In genomic region chr2:2846379-2847130, GRCh38 we compare ENCODE assay signal across 10 cellular contexts.
DNase-seq lines count a peak whose midpoint lies in the region; ATAC-seq and TF ChIP-seq lines count a peak whose summit lies in the region.
"Had no signal": no experiment of that assay in that cellular context is flagged by ENCODE, and none has a peak within 500 bp of the region (broad histone marks: within the 10 kb centered on the region; RNA-seq: fewer than 3 reads in every experiment).

No MANE protein-coding gene starts in this region.

- TF ChIP-seq CTCF in RWPE2 (IDR thresholded peaks at IDR 0.05; ENCODE audit: poor library complexity, severe bottlenecking), result no peak
- peak; percentile 26 for TF ChIP-seq CTCF in left ventricle myocardium inferior (IDR thresholded peaks at IDR 0.05; ENCODE audit: borderline replicate concordance)
- TF ChIP-seq CTCF in thyroid gland (IDR thresholded peaks at IDR 0.05), result peak in 1 of 6 experiments; percentile 11
- no peak for TF ChIP-seq CTCF in omental fat pad (IDR thresholded peaks at IDR 0.05)

- H3K4me1 ChIP-seq in RWPE2 (ENCODE audit: insufficient read depth, poor library complexity, severe bottlenecking) (no peaks in the 10 kb centered on the region), left ventricle myocardium inferior (peaks cover 26% of the 10 kb centered on the region), thyroid gland (no peaks in the 10 kb centered on the region)

- H3K9me3 ChIP-seq in RWPE2 (ENCODE audit: severe bottlenecking) (no peaks in the 10 kb centered on the region), left ventricle myocardium inferior (replicated peaks) (no peaks in the 10 kb centered on the region), thyroid gland (no peaks in the 10 kb centered on the region)
- H3K9me3 ChIP-seq: neutrophil had no signal

- DNase-seq in NCI-H2227 (lab: John Stamatoyannopoulos, UW; ENCODE audit: unreplicated experiment) (peak; percentile 15), NCI-H2227 treated with DMSO at 0.1 percent for 48 hours (lab: John Stamatoyannopoulos, UW) (no peak), RWPE2 (ENCODE audit: low spot score) (no peak), left ventricle myocardium inferior (peak; percentile 62), thyroid gland (peak; percentile 71 to 74), omental fat pad (ENCODE audit: low spot score) (no peak)

- WGBS in thyroid gland, 2 donors, result 54 to 62% methylated on average over 12 of the region's 14 CpGs

- intact Hi-C loops in left ventricle myocardium inferior (cut with micrococcal nuclease), result no loop called here
- intact Hi-C loops in thyroid gland (cut with DNase I), result no loop called here

- no peak for TF ChIP-seq POLR2A in thyroid gland (IDR thresholded peaks at IDR 0.05)

- H3K27ac ChIP-seq in RWPE2 (ENCODE audit: poor library complexity, severe bottlenecking), result no peak overlapping the region
- H3K27ac ChIP-seq in left ventricle myocardium inferior (replicated peaks), result peak overlapping the region; percentile 75
- H3K27ac ChIP-seq in thyroid gland, result no peak overlapping the region
- H3K27ac ChIP-seq: 22Rv1, neutrophil had no signal

- H3K27me3 ChIP-seq in RWPE2 (ENCODE audit: insufficient read depth, poor library complexity, severe bottlenecking) (no peaks in the 10 kb centered on the region), left ventricle myocardium inferior (ENCODE audit: low read depth) (peaks cover 3% of the 10 kb centered on the region), thyroid gland (no peaks in the 10 kb centered on the region)

- H3K36me3 ChIP-seq in RWPE2 (ENCODE audit: low read depth), result no peaks in the 10 kb centered on the region
- H3K36me3 ChIP-seq in left ventricle myocardium inferior, result no peaks in the 10 kb centered on the region
- H3K36me3 ChIP-seq in thyroid gland, result no peaks in the 10 kb centered on the region
- H3K36me3 ChIP-seq: neutrophil had no signal

- H3K4me3 ChIP-seq in RWPE2 (ENCODE audit: severe bottlenecking) (no peak overlapping the region), left ventricle myocardium inferior (no peak overlapping the region), thyroid gland (replicated peaks in 1 of 3) (no peak overlapping the region)

- ATAC-seq in RWPE2 (ENCODE audit: low read depth), result peak; percentile 71
- ATAC-seq in GM19351 (IDR thresholded peaks at IDR 0.05; ENCODE audit: unreplicated experiment), result no peak
- ATAC-seq in omental fat pad (ENCODE audit: low FRiP score), result no peak
- ATAC-seq in GM19324 (IDR thresholded peaks at IDR 0.05; ENCODE audit: low FRiP score, unreplicated experiment), result no peak

Comparison
In these comparisons a context has a peak if more than half of its experiments do, and no peak if none do; other contexts are left out.
1. DNase-seq: peak in NCI-H2227 (single experiment), left ventricle myocardium inferior (single experiment) and thyroid gland (2 of 2); none in NCI-H2227 treated with DMSO at 0.1 percent for 48 hours (single experiment), RWPE2 (single experiment) and omental fat pad (single experiment).